In the genomic region with DNA sequence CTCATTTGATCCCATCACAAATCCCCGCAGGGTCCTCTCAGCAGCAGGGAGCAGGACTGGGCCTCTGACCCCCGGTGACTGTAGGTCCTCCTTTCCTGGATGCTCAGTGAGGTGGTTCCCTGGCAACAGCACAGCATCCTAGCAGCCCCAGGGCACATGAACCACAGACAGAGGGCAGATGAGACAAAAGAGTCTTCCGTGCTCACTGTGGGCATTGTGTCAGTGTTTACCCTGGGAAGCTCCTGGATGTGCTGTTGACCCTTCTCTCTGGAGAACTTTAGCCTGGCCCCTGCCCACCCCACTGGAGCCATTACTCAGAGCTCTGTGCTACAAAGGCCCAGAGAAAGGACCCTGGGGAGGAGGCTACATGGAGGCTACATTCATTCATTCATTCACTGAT, we compare ENCODE assay signal across 21 cellular contexts. TPM values are rescaled to one million over a fixed set of nuclear protein-coding genes. Genes with fewer than 3 reads are reported as not detected.
DNase-seq lines count a peak whose midpoint lies in the region; TF ChIP-seq lines count a peak whose summit lies in the region.
"Had no signal": no experiment of that assay in that cellular context is flagged by ENCODE, and none has a peak within 500 bp of the region (broad histone marks: within the 10 kb centered on the region; RNA-seq: fewer than 3 reads in every experiment).

No MANE protein-coding gene starts in this region.

- H3F3A ChIP-seq in neural progenitor cell (ENCODE audit: low read depth): peaks cover 31% of the 10 kb centered on the region

- no peaks in the 10 kb centered on the region for H3K9me3 Mint-ChIP-seq in neural progenitor cell
- H3K9me3 Mint-ChIP-seq: CD4-positive, alpha-beta T cell had no signal

- DNase-seq in NCI-H1417 (lab: John Stamatoyannopoulos, UW): peak in 2 of 3 experiments; percentile 2 to 44
- no peak for DNase-seq in NCI-H1417 treated with DMSO at 0.1 percent for 48 hours (lab: John Stamatoyannopoulos, UW)
- DNase-seq in NCI-H146 (lab: John Stamatoyannopoulos, UW): peak; percentile 80
- peak; percentile 21 for DNase-seq in NCI-H748 treated with DMSO at 0.1 percent for 48 hours (lab: John Stamatoyannopoulos, UW)
- no peak for DNase-seq in neural progenitor cell (ENCODE audit: low spot score)
- DNase-seq in DMS53 (lab: John Stamatoyannopoulos, UW): no peak
- DNase-seq in activated CD8-positive, alpha-beta memory T cell treated with anti-CD3 and anti-CD28 coated beads for 24 hours: no peak
- DNase-seq in stimulated activated naive CD4-positive, alpha-beta T cell (lab: John Stamatoyannopoulos, UW): no peak
- DNase-seq: AML-193; CD4-positive, alpha-beta T cell; DMS153; DMS79 treated with DMSO at 0.1 percent for 48 hours; HCEC 1CT; IMR-90 had no signal

- H3K36me3 Mint-ChIP-seq in neural progenitor cell: no peaks in the 10 kb centered on the region

- no peak overlapping the region for H3K4me3 ChIP-seq in neural progenitor cell
- H3K4me3 ChIP-seq: A549, GM12878 had no signal

- peaks cover 33% of the 10 kb centered on the region for H3K4me1 ChIP-seq in neural progenitor cell
- H3K4me1 ChIP-seq: A549 had no signal

- no peak overlapping the region for H3K27ac ChIP-seq in neural progenitor cell
- H3K27ac ChIP-seq: 22Rv1, A549, C4-2B had no signal

- H3K27me3 Mint-ChIP-seq in neural progenitor cell (ENCODE audit: insufficient read depth, low read depth): peaks cover 7% of the 10 kb centered on the region

- no peak for TF ChIP-seq CTCF in neural progenitor cell (IDR thresholded peaks at IDR 0.05)

- no peaks in the 10 kb centered on the region for H3K9me3 ChIP-seq in neural progenitor cell (ENCODE audit: low read depth)
- H3K9me3 ChIP-seq: A549 had no signal

- peaks cover 56% of the 10 kb centered on the region for H3K4me1 Mint-ChIP-seq in neural progenitor cell

- H3K79me2 ChIP-seq in neural progenitor cell (ENCODE audit: low read depth): no peaks in the 10 kb centered on the region

- no peaks in the 10 kb centered on the region for H4K20me1 ChIP-seq in neural progenitor cell (ENCODE audit: low read depth)

- no peak overlapping the region for H3K4me3 Mint-ChIP-seq in neural progenitor cell
- H3K4me3 Mint-ChIP-seq: CD4-positive, alpha-beta T cell had no signal

- H3K4me2 ChIP-seq in neural progenitor cell: no peak overlapping the region
- H3K4me2 ChIP-seq: A549 had no signal

- H3K27ac Mint-ChIP-seq in neural progenitor cell: peak overlapping the region; percentile 68
- H3K27ac Mint-ChIP-seq: CD4-positive, alpha-beta T cell had no signal

- H3K36me3 ChIP-seq in neural progenitor cell: no peaks in the 10 kb centered on the region

- no peak overlapping the region for H2AFZ ChIP-seq in neural progenitor cell (replicated peaks)

- H3K9ac ChIP-seq in neural progenitor cell: no peak overlapping the region

- no peaks in the 10 kb centered on the region for H3K27me3 ChIP-seq in neural progenitor cell

RNA-seq across cellular contexts. Expression of a gene that starts 21.7 kb away (rescaled TPM):
- 0.28 and 1.5 TPM in 2 replicates for total RNA-seq in neural progenitor cell (ENCODE audit: low replicate concordance)
- total RNA-seq: H4 had no signal

RNA-seq across cellular contexts. Expression of a gene that starts 52.3 kb away (rescaled TPM):
- not detected in 2 replicates for total RNA-seq in neural progenitor cell (ENCODE audit: low replicate concordance)
- total RNA-seq: CD4-positive, alpha-beta T cell; G401; GM12878; H4; HT1080; IMR-90 had no signal

RNA-seq across cellular contexts. Expression of a gene that starts 54.2 kb away (rescaled TPM):
- 8.9 and 10.2 TPM in 2 replicates for total RNA-seq in neural progenitor cell (ENCODE audit: low replicate concordance)

RNA-seq across cellular contexts. Expression of a gene that starts 54.2 kb away (rescaled TPM):
- 32.4 and 39.0 TPM in 2 replicates for total RNA-seq in neural progenitor cell (ENCODE audit: low replicate concordance)

Comparison
In these comparisons a context has a peak if more than half of its experiments do, and no peak if none do; other contexts are left out.
1. DNase-seq: peak in NCI-H1417 (2 of 3), NCI-H146 (single experiment) and NCI-H748 treated with DMSO at 0.1 percent for 48 hours (single experiment); none in NCI-H1417 treated with DMSO at 0.1 percent for 48 hours (single experiment), neural progenitor cell (single experiment), DMS53 (single experiment), activated CD8-positive, alpha-beta memory T cell treated with anti-CD3 and anti-CD28 coated beads for 24 hours (single experiment) and stimulated activated naive CD4-positive, alpha-beta T cell (0 of 6).